22 cellular contexts compared by ENCODE assay signal in the genomic region with DNA sequence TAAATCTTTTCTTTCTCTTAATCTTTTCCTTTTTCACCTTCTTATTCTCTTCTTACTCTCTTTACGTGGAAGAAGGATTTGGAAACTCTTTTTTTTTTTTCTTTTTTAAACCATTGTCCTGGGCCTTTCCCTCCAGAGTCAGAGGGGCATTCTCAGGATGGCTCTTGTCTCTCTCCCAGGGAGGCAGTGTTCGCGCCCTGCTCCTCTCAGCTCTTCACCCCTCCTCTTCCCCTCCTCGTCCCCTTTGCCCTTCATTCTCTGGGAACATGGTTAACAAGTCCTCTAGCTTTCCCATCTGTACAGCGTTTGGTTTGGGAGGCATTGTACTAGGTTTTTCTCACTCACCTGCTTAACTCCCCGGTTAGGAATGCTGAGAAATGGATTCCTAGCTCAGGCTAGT.
"Had no signal": no experiment of that assay in that cellular context is flagged by ENCODE, and none has a peak within 500 bp of the region (broad histone marks: within the 10 kb centered on the region; RNA-seq: fewer than 3 reads in every experiment).

No MANE protein-coding gene starts in this region.

- ATAC-seq: activated CD8-positive, alpha-beta memory T cell treated with anti-CD3 and anti-CD28 coated beads, Interleukin-2, amount 10 ng/mL, durations not matched to agents 7 days and 5 days; activated T-cell treated with anti-CD3 and anti-CD28 coated beads, Interleukin-2, amount 50 U/mL, for 4 hours; activated T-helper 17 cell treated with anti-CD3 and anti-CD28 coated beads, Interleukin-2, amount 50 U/mL, for 72 hours; PC-3; T-helper 17 cell had no signal

- H3K27me3 ChIP-seq: brain microvascular endothelial cell, cardiac muscle cell had no signal

- DNase-seq: activated B cell treated with CpG ODN at 0.5 μM for 24 hours; activated CD4-positive, alpha-beta T cell treated with anti-CD3 and anti-CD28 coated beads for 1 hour; activated CD4-positive, alpha-beta T cell treated with anti-CD3 and anti-CD28 coated beads, Interleukin-2, amount 10 ng/mL, durations not matched to agents 24 days and 14 days; activated CD4-positive, alpha-beta T cell treated with anti-CD3 and anti-CD28 coated beads, Interleukin-2, amount 50 U/mL, for 48 hours; activated CD8-positive, alpha-beta memory T cell treated with anti-CD3 and anti-CD28 coated beads, Interleukin-2, amount 10 ng/mL, durations not matched to agents 7 days and 5 days; activated gamma-delta T cell; activated naive CD4-positive, alpha-beta T cell treated with anti-CD3 and anti-CD28 coated beads for 36 hours; activated T-cell treated with anti-CD3 and anti-CD28 coated beads, Interleukin-2, amount 50 U/mL, for 4 hours; brain microvascular endothelial cell; NCI-H1092 treated with DMSO at 0.1 percent for 48 hours; NCI-H1417 treated with DMSO at 0.1 percent for 48 hours; NCI-H1694; NCI-H2029; NCI-H2107; NCI-H510A treated with DMSO at 0.1 percent for 48 hours; NCI-H69; PC-3; SHP77 treated with DMSO at 0.1 percent for 48 hours; T-helper 17 cell; T-helper 9 cell had no signal

- H3K36me3 ChIP-seq: brain microvascular endothelial cell, cardiac muscle cell had no signal

- H3K27ac ChIP-seq: brain microvascular endothelial cell, cardiac muscle cell had no signal

- H3K4me3 ChIP-seq: cardiac muscle cell had no signal
